ENCODE assay signal across 2 cellular contexts in genomic region chr12:132166093-132166492, GRCh38.
TF ChIP-seq lines count a peak whose summit lies in the region.

No MANE protein-coding gene starts in this region.

TF ChIP-seq in HEK293, 187 proteins besides CTCF, POLR2A, EP300 and RAD21 (continues in another document):
- TF ChIP-seq ZNF449 (tag by site-specific recombination; IDR thresholded peaks at IDR 0.05): no peak
- TF ChIP-seq ZNF292 (tag by site-specific recombination; IDR thresholded peaks at IDR 0.05; ENCODE audit: borderline replicate concordance, low read depth): no peak
- no peak for TF ChIP-seq KLF7 (tag by site-specific recombination; IDR thresholded peaks at IDR 0.05; ENCODE audit: borderline replicate concordance)
- TF ChIP-seq PATZ1 (tag by site-specific recombination; IDR thresholded peaks at IDR 0.05): no peak
- peak; percentile 63 for TF ChIP-seq ZNF366 (tag by site-specific recombination; conservative IDR thresholded peaks at IDR 0.05)
- no peak for TF ChIP-seq KLF10 (tag by site-specific recombination; IDR thresholded peaks at IDR 0.05)
- no peak for TF ChIP-seq ZNF561 (tag by site-specific recombination; IDR thresholded peaks at IDR 0.05; ENCODE audit: borderline replicate concordance)
- peak; percentile 43; the same call in 1 of the 2 replicates for TF ChIP-seq KLF1 (tag by site-specific recombination; IDR thresholded peaks at IDR 0.05)
- TF ChIP-seq ZNF837 (tag by site-specific recombination; IDR thresholded peaks at IDR 0.05): no peak
- 0 out of 2 replicates have a peak, but pooled peaks have one; percentile 64 for TF ChIP-seq ZNF621 (tag by site-specific recombination; IDR thresholded peaks at IDR 0.05)
- no peak for TF ChIP-seq WT1 (tag by site-specific recombination; IDR thresholded peaks at IDR 0.05)
- no peak for TF ChIP-seq TRIM28 (IDR thresholded peaks at IDR 0.05; ENCODE audit: borderline replicate concordance, low read length)
- no peak for TF ChIP-seq KLF16 (tag by site-specific recombination; IDR thresholded peaks at IDR 0.05)
- TF ChIP-seq ZNF138 (tag by site-specific recombination; IDR thresholded peaks at IDR 0.05; ENCODE audit: borderline replicate concordance): no peak
- TF ChIP-seq ZNF701 (tag by site-specific recombination; IDR thresholded peaks at IDR 0.05): no peak
- no peak for TF ChIP-seq ZNF626 (tag by site-specific recombination; IDR thresholded peaks at IDR 0.05)
- TF ChIP-seq ZNF140 (tag by site-specific recombination; IDR thresholded peaks at IDR 0.05): no peak
- TF ChIP-seq ZNF514 (tag by site-specific recombination; IDR thresholded peaks at IDR 0.05): no peak
- TF ChIP-seq ZNF184 (tag by site-specific recombination; IDR thresholded peaks at IDR 0.05): no peak
- TF ChIP-seq ZNF658 (tag by site-specific recombination; IDR thresholded peaks at IDR 0.05): no peak
- no peak for TF ChIP-seq KLF17 (tag by site-specific recombination; IDR thresholded peaks at IDR 0.05)
- no peak for TF ChIP-seq ZNF2 (tag by site-specific recombination; IDR thresholded peaks at IDR 0.05)
- no peak for TF ChIP-seq SCRT1 (tag by site-specific recombination; IDR thresholded peaks at IDR 0.05; ENCODE audit: borderline replicate concordance)
- no peak for TF ChIP-seq ZNF548 (tag by site-specific recombination; IDR thresholded peaks at IDR 0.05)
- TF ChIP-seq ZNF350 (tag by site-specific recombination; IDR thresholded peaks at IDR 0.05): no peak
- TF ChIP-seq ZNF426 (tag by site-specific recombination; IDR thresholded peaks at IDR 0.05): no peak
- TF ChIP-seq ZNF843 (tag by site-specific recombination; IDR thresholded peaks at IDR 0.05): no peak
- no peak for TF ChIP-seq GLIS1 (tag by site-specific recombination; IDR thresholded peaks at IDR 0.05)
- TF ChIP-seq ZNF24 (tag by site-specific recombination; IDR thresholded peaks at IDR 0.05): no peak
- TF ChIP-seq ZNF830 (tag by site-specific recombination; IDR thresholded peaks at IDR 0.05; ENCODE audit: low read depth): no peak
- TF ChIP-seq ZFHX2 (tag by site-specific recombination; conservative IDR thresholded peaks at IDR 0.05): peak; percentile 25
- no peak for TF ChIP-seq ZNF202 (tag by site-specific recombination; IDR thresholded peaks at IDR 0.05; ENCODE audit: borderline replicate concordance)
- no peak for TF ChIP-seq HOXD13 (CRISPR knock-in tag; IDR thresholded peaks at IDR 0.05; ENCODE audit: borderline replicate concordance)
- TF ChIP-seq ZBTB7A (tag by site-specific recombination; IDR thresholded peaks at IDR 0.05; ENCODE audit: low read depth): no peak
- no peak for TF ChIP-seq ZNF747 (tag by site-specific recombination; IDR thresholded peaks at IDR 0.05)
- TF ChIP-seq ZNF596 (tag by site-specific recombination; IDR thresholded peaks at IDR 0.05): no peak
- no peak for TF ChIP-seq ELK4 (IDR thresholded peaks at IDR 0.05; ENCODE audit: borderline replicate concordance, low read depth, low read length)
- no peak for TF ChIP-seq ZNF544 (tag by site-specific recombination; IDR thresholded peaks at IDR 0.05)
- no peak for TF ChIP-seq BCL11A (tag by site-specific recombination; IDR thresholded peaks at IDR 0.05; ENCODE audit: low read depth)

TF ChIP-seq in GM23338, 12 proteins besides CTCF, POLR2A, EP300 and RAD21 (continued from another document):
- TF ChIP-seq REST (IDR thresholded peaks at IDR 0.05; ENCODE audit: unreplicated experiment): no peak
